ENCODE assay signal across 10 cellular contexts in the genomic region with DNA sequence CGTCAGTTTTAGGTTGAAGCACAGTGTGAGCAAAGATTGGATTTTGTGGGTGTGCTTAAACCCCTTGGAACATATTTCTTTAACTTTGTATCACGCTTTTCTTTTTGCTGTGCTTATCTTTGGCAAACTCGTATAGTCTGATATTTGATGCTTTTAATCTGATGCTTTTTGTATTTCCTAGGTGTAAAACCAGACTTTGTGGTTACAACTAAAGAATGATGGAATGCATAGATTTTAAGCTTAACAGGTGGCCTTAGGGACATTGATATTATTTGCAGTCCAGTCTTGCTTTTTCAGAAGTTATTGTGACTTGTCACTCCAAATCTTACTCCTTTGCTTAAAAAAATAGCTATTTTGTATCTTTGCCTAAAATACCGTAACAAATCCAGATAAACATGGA. TPM values are rescaled to one million over a fixed set of nuclear protein-coding genes. Genes with fewer than 3 reads are reported as not detected.
DNase-seq lines count a peak whose midpoint lies in the region; ATAC-seq and TF ChIP-seq lines count a peak whose summit lies in the region.
"Had no signal": no experiment of that assay in that cellular context is flagged by ENCODE, and none has a peak within 500 bp of the region (broad histone marks: within the 10 kb centered on the region; RNA-seq: fewer than 3 reads in every experiment).

No MANE protein-coding gene starts in this region.

- peaks cover 1% of the 10 kb centered on the region for H3K27me3 Mint-ChIP-seq in endothelial cell (ENCODE audit: unreplicated experiment)

- H3K4me2 ChIP-seq in DOHH2 (ENCODE audit: low read length) (peak overlapping the region; percentile 83), OCI-LY3 (ENCODE audit: low read length) (peak overlapping the region; percentile 84), parathyroid adenoma (ENCODE audit: low read length) (peak overlapping the region; percentile 73)

- H3K9me3 Mint-ChIP-seq in endothelial cell (ENCODE audit: unreplicated experiment), result no peaks in the 10 kb centered on the region

- H3K79me2 ChIP-seq in DOHH2 (ENCODE audit: control insufficient read depth, low read length) (peaks cover 20% of the 10 kb centered on the region), OCI-LY3 (ENCODE audit: low read length) (peaks cover 8% of the 10 kb centered on the region), parathyroid adenoma (peaks cover 21% of the 10 kb centered on the region)

- H3K9me3 ChIP-seq in DOHH2 (ENCODE audit: control insufficient read depth, insufficient read depth, low read length) (no peaks in the 10 kb centered on the region), OCI-LY3 (ENCODE audit: insufficient read depth, low read length) (no peaks in the 10 kb centered on the region), parathyroid adenoma (ENCODE audit: control insufficient read depth, low read length) (no peaks in the 10 kb centered on the region)

- TF ChIP-seq CTCF in DOHH2 (IDR thresholded peaks at IDR 0.05; ENCODE audit: low read depth, low read length, poor library complexity, severe bottlenecking) (no peak), OCI-LY3 (IDR thresholded peaks at IDR 0.05; ENCODE audit: low read depth, low read length) (no peak), endothelial cell (IDR thresholded peaks at IDR 0.05; ENCODE audit: unreplicated experiment) (no peak), parathyroid adenoma (IDR thresholded peaks at IDR 0.05) (no peak)

- H3K4me1 Mint-ChIP-seq in endothelial cell (ENCODE audit: unreplicated experiment), result peaks cover 9% of the 10 kb centered on the region

- H3K4me3 ChIP-seq in DOHH2 (ENCODE audit: low read length) (peak overlapping the region; percentile 90), OCI-LY3 (ENCODE audit: low read length) (peak overlapping the region; percentile 93; the same call in 1 of the 2 replicates), parathyroid adenoma (ENCODE audit: low read depth, low read length) (peak overlapping the region; percentile 79)

- no peaks in the 10 kb centered on the region for H3K9me2 ChIP-seq in DOHH2 (replicated peaks; ENCODE audit: control insufficient read depth, low read length)

- ATAC-seq in GM18505 (IDR thresholded peaks at IDR 0.05; ENCODE audit: unreplicated experiment), result no peak

- no peak for TF ChIP-seq POLR2A in GM18505 (IDR thresholded peaks at IDR 0.05; ENCODE audit: borderline replicate concordance, extremely low read depth, insufficient read depth, insufficient read length)

- H3K4me1 ChIP-seq in DOHH2 (ENCODE audit: control insufficient read depth, low read length) (peaks cover 13% of the 10 kb centered on the region), OCI-LY3 (ENCODE audit: low read length) (peaks cover 9% of the 10 kb centered on the region), parathyroid adenoma (peaks cover 4% of the 10 kb centered on the region)

- DNase-seq in endothelial cell (ENCODE audit: low spot score) (no peak), 8988T (no peak), NCI-H1092 treated with DMSO at 0.1 percent for 48 hours (lab: John Stamatoyannopoulos, UW) (no peak)
- DNase-seq in stimulated activated CD4-positive, alpha-beta T cell treated with anti-CD3 and anti-CD28 coated beads, Interleukin-2, amount 100 ng/mL, for 24 hours, result no peak
- DNase-seq: hippocampal formation, NCI-H2029 had no signal

- no peak overlapping the region for H3K9ac ChIP-seq in OCI-LY3 (ENCODE audit: low read length)
- no peak overlapping the region for H3K9ac ChIP-seq in parathyroid adenoma

- H3K4me3 Mint-ChIP-seq in endothelial cell (ENCODE audit: unreplicated experiment), result peak overlapping the region; percentile 99

- H4K20me1 ChIP-seq in DOHH2 (ENCODE audit: control insufficient read depth, insufficient read depth, low read depth, low read length) (no peaks in the 10 kb centered on the region), OCI-LY3 (ENCODE audit: insufficient read depth, low read length) (no peaks in the 10 kb centered on the region)

- H3K27ac ChIP-seq in DOHH2 (ENCODE audit: low read depth, low read length) (no peak overlapping the region), OCI-LY3 (ENCODE audit: low read length) (no peak overlapping the region), parathyroid adenoma (no peak overlapping the region)

- H3K36me3 Mint-ChIP-seq in endothelial cell (ENCODE audit: low read depth, unreplicated experiment), result no peaks in the 10 kb centered on the region

- no peaks in the 10 kb centered on the region for H3F3A ChIP-seq in DOHH2 (ENCODE audit: control insufficient read depth, insufficient read depth)

- H2AFZ ChIP-seq in OCI-LY3 (ENCODE audit: low read depth, low read length) (no peak overlapping the region), parathyroid adenoma (no peak overlapping the region)

- H3K36me3 ChIP-seq in DOHH2 (ENCODE audit: control insufficient read depth, low read length) (peaks cover 3% of the 10 kb centered on the region; the same call in 1 of the 2 replicates), OCI-LY3 (replicated peaks; ENCODE audit: low read depth, low read length) (no peaks in the 10 kb centered on the region), parathyroid adenoma (ENCODE audit: control insufficient read depth, insufficient read depth, low read length) (no peaks in the 10 kb centered on the region)

- peaks cover 3% of the 10 kb centered on the region; the same call in 1 of the 2 replicates for H3K27me3 ChIP-seq in DOHH2 (ENCODE audit: control insufficient read depth, low read length)
- H3K27me3 ChIP-seq in OCI-LY3 (ENCODE audit: low read depth, low read length), result no peaks in the 10 kb centered on the region
- H3K27me3 ChIP-seq in parathyroid adenoma (ENCODE audit: control insufficient read depth, insufficient read depth, low read length), result no peaks in the 10 kb centered on the region

- H3K27ac Mint-ChIP-seq in endothelial cell (ENCODE audit: unreplicated experiment), result peak overlapping the region; percentile 95

RNA-seq across cellular contexts. Expression of a gene that starts 1.3 kb away (rescaled TPM):
- total RNA-seq in endothelial cell (ENCODE audit: unreplicated experiment), result 27.5 TPM
